In the genomic region with DNA sequence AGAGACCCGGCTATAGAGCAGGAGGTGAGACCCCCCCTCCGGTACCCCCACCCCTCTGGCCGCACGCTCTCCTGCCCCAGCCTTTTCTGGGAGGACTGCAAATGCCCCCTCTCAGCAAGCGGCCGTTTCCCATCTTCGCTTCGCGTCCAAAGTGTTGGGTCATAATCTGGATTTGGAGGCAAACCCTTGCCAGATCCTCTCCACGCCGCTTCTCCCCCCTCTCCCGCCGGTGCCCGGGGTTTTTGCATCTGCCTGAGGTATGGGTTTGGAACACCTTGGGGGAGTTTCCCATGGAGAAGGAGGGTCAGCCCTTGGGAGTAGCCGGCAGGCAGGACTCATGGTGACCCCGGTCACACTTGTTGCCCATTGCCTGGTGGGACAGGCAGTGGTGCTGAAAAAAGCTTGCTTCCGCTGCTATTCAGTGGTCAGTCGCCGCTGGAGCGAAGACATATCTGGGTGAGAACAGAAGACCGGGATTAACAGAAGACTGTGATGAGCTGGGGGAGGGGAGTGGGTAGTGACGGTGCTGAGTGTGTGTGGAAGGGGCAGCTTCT, we compare ENCODE assay signal across 8 cellular contexts. TPM values are rescaled to one million over a fixed set of nuclear protein-coding genes. Genes with fewer than 3 reads are reported as not detected.
A peak's percentile ranks its signal among the peaks of the same experiment; 100 is the strongest.
DNase-seq lines count a peak whose midpoint lies in the region; ATAC-seq and TF ChIP-seq lines count a peak whose summit lies in the region.
"Had no signal": no experiment of that assay in that cellular context is flagged by ENCODE, and none has a peak within 500 bp of the region (broad histone marks: within the 10 kb centered on the region; RNA-seq: fewer than 3 reads in every experiment).

No MANE protein-coding gene starts in this region.

- CTCF ChIA-PET in HEK293T (lab: Yijun Ruan, JAX), result interaction anchor here (0.6 kb wide), 1 partner anchor 76 kb away, joined by 3 read pairs; no protein-coding TSS in a partner anchor

- peaks cover 1% of the 10 kb centered on the region for H3K9me3 ChIP-seq in right cardiac atrium (ENCODE audit: control insufficient read depth, low read length)
- H3K9me3 ChIP-seq in skeletal muscle tissue (ENCODE audit: control insufficient read depth in 3 of 3, low read length in 3 of 3), result no peaks in the 10 kb centered on the region

- ATAC-seq in right cardiac atrium, result no peak
- no peak for ATAC-seq in HG02884 (IDR thresholded peaks at IDR 0.05; ENCODE audit: unreplicated experiment)
- ATAC-seq in HG03280 (IDR thresholded peaks at IDR 0.05; ENCODE audit: unreplicated experiment), result no peak
- ATAC-seq in HG03095 (IDR thresholded peaks at IDR 0.05; ENCODE audit: unreplicated experiment), result no peak
- ATAC-seq: HCT116 had no signal

- H3K4me1 ChIP-seq in right cardiac atrium (ENCODE audit: control insufficient read depth, insufficient read depth, low read length) (no peaks in the 10 kb centered on the region), skeletal muscle tissue (ENCODE audit: control insufficient read depth in 3 of 3, insufficient read depth in 3 of 3, low read length in 3 of 3) (peaks cover 5 to 9% (median 6%) of the 10 kb centered on the region in 3 donors)

- DNase-seq in HEK293T (ENCODE audit: extremely low spot score) (peak; percentile 18), SK-N-DZ (ENCODE audit: low spot score) (peak; percentile 55), right cardiac atrium (peak in 1 of 3 donors; percentile 44)

- no peaks in the 10 kb centered on the region for H3K36me3 ChIP-seq in skeletal muscle tissue (ENCODE audit: control insufficient read depth in 3 of 3, insufficient read depth in 3 of 3, low read length in 3 of 3)

- no peak overlapping the region for H3K27ac ChIP-seq in right cardiac atrium (ENCODE audit: low read length)
- no peak overlapping the region for H3K27ac ChIP-seq in skeletal muscle tissue (ENCODE audit: low read depth, low read length)

- H3K9ac ChIP-seq in skeletal muscle tissue (ENCODE audit: low read depth in 1 of 3, low read length in 3 of 3), result no peak overlapping the region

- H3K27me3 ChIP-seq in right cardiac atrium (ENCODE audit: control insufficient read depth, insufficient read depth), result peaks cover 6% of the 10 kb centered on the region
- H3K27me3 ChIP-seq in skeletal muscle tissue (ENCODE audit: control insufficient read depth in 3 of 3, insufficient read depth in 3 of 3, low read length in 3 of 3), result peaks cover 20 to 23% (median 21%) of the 10 kb centered on the region in 3 donors

- intact Hi-C loops in right cardiac atrium (cut with DNase I), result no loop called here

- H3K4me3 ChIP-seq in right cardiac atrium (ENCODE audit: low read length) (peak overlapping the region; percentile 44), skeletal muscle tissue (ENCODE audit: low read length in 3 of 3) (peak overlapping the region; percentile 29 to 56 (median 50))

- 3% methylated on average over 22 of the region's 22 CpGs for WGBS in right cardiac atrium

- POLR2A ChIA-PET in HEK293T (lab: Yijun Ruan, JAX), result no interaction called here

TF ChIP-seq in HEK293T, 16 proteins besides CTCF, POLR2A, EP300 and RAD21:
- TF ChIP-seq ELF4 (IDR thresholded peaks at IDR 0.05) (no peak), FOXA1 (IDR thresholded peaks at IDR 0.05) (no peak), BHLHE40 (IDR thresholded peaks at IDR 0.05; ENCODE audit: borderline replicate concordance) (no peak), L3MBTL2 (conservative IDR thresholded peaks at IDR 0.05) (no peak), NFRKB (IDR thresholded peaks at IDR 0.05) (no peak), HDGF (IDR thresholded peaks at IDR 0.05; ENCODE audit: borderline replicate concordance) (no peak), TARDBP (IDR thresholded peaks at IDR 0.05) (no peak), FOXM1 (IDR thresholded peaks at IDR 0.05; ENCODE audit: borderline replicate concordance) (no peak), CTBP1 (IDR thresholded peaks at IDR 0.05; ENCODE audit: borderline replicate concordance) (no peak), ZNF384 (IDR thresholded peaks at IDR 0.05) (no peak), SUZ12 (IDR thresholded peaks at IDR 0.05) (no peak), LEF1 (IDR thresholded peaks at IDR 0.05; ENCODE audit: borderline replicate concordance) (no peak), FOXK2 (IDR thresholded peaks at IDR 0.05) (no peak), ARNT (IDR thresholded peaks at IDR 0.05) (no peak)
- TF ChIP-seq, protein P1, sequence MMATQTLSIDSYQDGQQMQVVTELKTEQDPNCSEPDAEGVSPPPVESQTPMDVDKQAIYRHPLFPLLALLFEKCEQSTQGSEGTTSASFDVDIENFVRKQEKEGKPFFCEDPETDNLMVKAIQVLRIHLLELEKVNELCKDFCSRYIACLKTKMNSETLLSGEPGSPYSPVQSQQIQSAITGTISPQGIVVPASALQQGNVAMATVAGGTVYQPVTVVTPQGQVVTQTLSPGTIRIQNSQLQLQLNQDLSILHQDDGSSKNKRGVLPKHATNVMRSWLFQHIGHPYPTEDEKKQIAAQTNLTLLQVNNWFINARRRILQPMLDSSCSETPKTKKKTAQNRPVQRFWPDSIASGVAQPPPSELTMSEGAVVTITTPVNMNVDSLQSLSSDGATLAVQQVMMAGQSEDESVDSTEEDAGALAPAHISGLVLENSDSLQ (IDR thresholded peaks at IDR 0.05), result no peak

RNA-seq across cellular contexts. Expression of gene KCNK2, which starts 0.9 kb away (rescaled TPM):
- polyA plus RNA-seq in SK-N-DZ (2014; cell fraction: cytosol; rRNA removed), result 15.3 and 17.1 TPM in 2 replicates
- polyA plus RNA-seq in SK-N-DZ (2014; cell fraction: nucleus; rRNA removed), result 6.8 and 7.1 TPM in 2 replicates
- total RNA-seq in right cardiac atrium, result under 1 TPM in 1 of 4 donors, not detected in 3; 0.28 TPM
- polyA plus RNA-seq in right cardiac atrium, result 0.14 TPM
- total RNA-seq in skeletal muscle tissue, result 2.6 TPM
